ENCODE assay signal across 12 cellular contexts in the genomic region with DNA sequence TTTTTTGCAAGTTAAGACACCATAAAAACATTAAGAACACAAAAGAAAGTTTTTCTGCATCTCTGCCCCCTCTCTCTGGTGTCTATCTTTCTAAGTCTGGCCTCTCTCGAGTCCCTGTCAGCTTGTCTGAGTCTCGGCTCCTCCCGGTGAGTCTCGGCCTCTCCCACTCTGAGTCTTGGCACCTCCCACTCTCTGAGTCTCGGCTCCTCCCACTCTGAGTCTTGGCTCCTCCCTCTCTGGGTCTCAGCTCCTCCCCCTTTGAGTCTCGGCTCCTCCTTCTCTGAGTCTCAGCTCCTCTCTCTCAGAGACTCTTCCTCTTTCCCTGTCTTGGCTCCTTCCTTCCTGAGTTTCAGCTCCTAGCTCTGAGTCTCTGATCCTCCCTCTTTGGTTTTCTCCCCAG.
DNase-seq lines count a peak whose midpoint lies in the region; ATAC-seq and TF ChIP-seq lines count a peak whose summit lies in the region.
"Had no signal": no experiment of that assay in that cellular context is flagged by ENCODE, and none has a peak within 500 bp of the region (broad histone marks: within the 10 kb centered on the region; RNA-seq: fewer than 3 reads in every experiment).

No MANE protein-coding gene starts in this region.

- H3K9me2 ChIP-seq in PC-9 (ENCODE audit: insufficient read depth), result no peaks in the 10 kb centered on the region

- H3F3A ChIP-seq in PC-9 (ENCODE audit: insufficient read depth, low read depth), result no peaks in the 10 kb centered on the region

- no peak overlapping the region for H3K27ac ChIP-seq in right atrium auricular region
- H3K27ac ChIP-seq in heart right ventricle, result no peak overlapping the region
- no peak overlapping the region for H3K27ac ChIP-seq in PC-9
- H3K27ac ChIP-seq in CD8-positive, alpha-beta memory T cell (ENCODE audit: low read depth, low read length), result no peak overlapping the region
- H3K27ac ChIP-seq: BLaER1 had no signal

- no peaks in the 10 kb centered on the region for H3K79me2 ChIP-seq in PC-9 (ENCODE audit: low read depth)

- H3K9me3 Mint-ChIP-seq in CD8-positive, alpha-beta memory T cell, result peaks cover 0 to 4% (median 0%) of the 10 kb centered on the region in 5 donors

- H3K4me3 Mint-ChIP-seq in CD8-positive, alpha-beta memory T cell, result no peak overlapping the region

- H3K27ac Mint-ChIP-seq in CD8-positive, alpha-beta memory T cell, result no peak overlapping the region

- no peaks in the 10 kb centered on the region for H3K9me3 ChIP-seq in right atrium auricular region
- H3K9me3 ChIP-seq in heart right ventricle, result no peaks in the 10 kb centered on the region
- no peaks in the 10 kb centered on the region for H3K9me3 ChIP-seq in PC-9 (ENCODE audit: insufficient read depth, low read depth)
- H3K9me3 ChIP-seq in CD8-positive, alpha-beta memory T cell (ENCODE audit: low read length), result no peaks in the 10 kb centered on the region
- H3K9me3 ChIP-seq: BLaER1 had no signal

- ATAC-seq in heart right ventricle, result no peak
- peak; percentile 46 for ATAC-seq in esophagus mucosa
- no peak for ATAC-seq in GM19328 (IDR thresholded peaks at IDR 0.05; ENCODE audit: unreplicated experiment)

- H3K27me3 ChIP-seq in right atrium auricular region (no peaks in the 10 kb centered on the region), heart right ventricle (no peaks in the 10 kb centered on the region), PC-9 (ENCODE audit: insufficient read depth, low read depth) (no peaks in the 10 kb centered on the region)
- no peaks in the 10 kb centered on the region for H3K27me3 ChIP-seq in CD8-positive, alpha-beta memory T cell (ENCODE audit: insufficient read depth, low read length, poor library complexity, severe bottlenecking)
- H3K27me3 ChIP-seq: BLaER1 had no signal

- no peak overlapping the region for H3K4me2 ChIP-seq in PC-9
- H3K4me2 ChIP-seq: BLaER1 had no signal

- H3K4me3 ChIP-seq in right atrium auricular region (no peak overlapping the region), heart right ventricle (no peak overlapping the region), PC-9 (no peak overlapping the region)
- H3K4me3 ChIP-seq in CD8-positive, alpha-beta memory T cell (ENCODE audit: low read length), result no peak overlapping the region
- H3K4me3 ChIP-seq: BLaER1 had no signal

- BruUV-seq in PC-9 (replicated peaks; lab: Mats Ljungman, UMichigan), result no TSS peak

- no peaks in the 10 kb centered on the region for H3K4me1 Mint-ChIP-seq in CD8-positive, alpha-beta memory T cell

- H3K4me1 ChIP-seq in right atrium auricular region (peaks cover 0 to 10% of the 10 kb centered on the region in 2 donors), heart right ventricle (peaks cover 0 to 19% (median 6%) of the 10 kb centered on the region in 9 donors), PC-9 (replicated peaks; ENCODE audit: insufficient read depth) (peaks cover 1% of the 10 kb centered on the region)
- no peaks in the 10 kb centered on the region for H3K4me1 ChIP-seq in CD8-positive, alpha-beta memory T cell (ENCODE audit: insufficient read depth, low read length)

- H3K36me3 Mint-ChIP-seq in CD8-positive, alpha-beta memory T cell, result no peaks in the 10 kb centered on the region

- H4K20me1 ChIP-seq in PC-9 (ENCODE audit: insufficient read depth), result no peaks in the 10 kb centered on the region
- H4K20me1 ChIP-seq: BLaER1 had no signal

- no peak for TF ChIP-seq CTCF in right atrium auricular region (IDR thresholded peaks at IDR 0.05)
- TF ChIP-seq CTCF in heart right ventricle (IDR thresholded peaks at IDR 0.05), result no peak
- TF ChIP-seq CTCF in PC-9 (conservative IDR thresholded peaks at IDR 0.05), result no peak

- peak; percentile 55 for DNase-seq in right atrium auricular region (ENCODE audit: low spot score)
- no peak for DNase-seq in heart right ventricle
- DNase-seq in NCI-H460 (ENCODE audit: extremely low read depth, low read depth), result peak; percentile 18
- DNase-seq in PC-9, result no peak
- DNase-seq in pons (ENCODE audit: low spot score), result no peak
- DNase-seq in CD8-positive, alpha-beta memory T cell, result no peak
- DNase-seq: effector CD8-positive, alpha-beta T cell; NCI-H345; SHP77 treated with DMSO at 0.1 percent for 48 hours had no signal

- intact Hi-C loops in heart right ventricle (cut with DNase I) (no loop called here), PC-9 (cut with micrococcal nuclease; ENCODE audit: unreplicated experiment) (no loop called here)

- H2AFZ ChIP-seq in PC-9, result no peak overlapping the region

- 78 to 79% methylated on average over 6 of the region's 6 CpGs for WGBS in heart right ventricle, 2 donors

- no peaks in the 10 kb centered on the region for H3K36me3 ChIP-seq in right atrium auricular region
- no peaks in the 10 kb centered on the region for H3K36me3 ChIP-seq in heart right ventricle
- no peaks in the 10 kb centered on the region for H3K36me3 ChIP-seq in PC-9 (ENCODE audit: low read depth)
- no peaks in the 10 kb centered on the region for H3K36me3 ChIP-seq in CD8-positive, alpha-beta memory T cell (ENCODE audit: insufficient read depth, low read length)
- H3K36me3 ChIP-seq: BLaER1 had no signal

- POLR2A ChIA-PET in PC-9 (lab: Charles Lee; ENCODE audit: unreplicated experiment), result no interaction called here
- POLR2A ChIA-PET in CD8-positive, alpha-beta memory T cell (lab: Charles Lee), result no interaction called here

- CTCF ChIA-PET in PC-9 (lab: Charles Lee), result no interaction called here
- CTCF ChIA-PET in CD8-positive, alpha-beta memory T cell (lab: Charles Lee), result no interaction called here

- peaks cover 9 to 48% of the 10 kb centered on the region in 2 donors for H3K27me3 Mint-ChIP-seq in CD8-positive, alpha-beta memory T cell

Comparison
In these comparisons a context has a peak if more than half of its experiments do, and no peak if none do; other contexts are left out.
1. DNase-seq: peak in right atrium auricular region (single experiment) and NCI-H460 (single experiment); none in heart right ventricle (0 of 2), PC-9 (0 of 2), pons (single experiment) and CD8-positive, alpha-beta memory T cell (0 of 5).